ENCODE assay signal across 8 cellular contexts in the genomic region with DNA sequence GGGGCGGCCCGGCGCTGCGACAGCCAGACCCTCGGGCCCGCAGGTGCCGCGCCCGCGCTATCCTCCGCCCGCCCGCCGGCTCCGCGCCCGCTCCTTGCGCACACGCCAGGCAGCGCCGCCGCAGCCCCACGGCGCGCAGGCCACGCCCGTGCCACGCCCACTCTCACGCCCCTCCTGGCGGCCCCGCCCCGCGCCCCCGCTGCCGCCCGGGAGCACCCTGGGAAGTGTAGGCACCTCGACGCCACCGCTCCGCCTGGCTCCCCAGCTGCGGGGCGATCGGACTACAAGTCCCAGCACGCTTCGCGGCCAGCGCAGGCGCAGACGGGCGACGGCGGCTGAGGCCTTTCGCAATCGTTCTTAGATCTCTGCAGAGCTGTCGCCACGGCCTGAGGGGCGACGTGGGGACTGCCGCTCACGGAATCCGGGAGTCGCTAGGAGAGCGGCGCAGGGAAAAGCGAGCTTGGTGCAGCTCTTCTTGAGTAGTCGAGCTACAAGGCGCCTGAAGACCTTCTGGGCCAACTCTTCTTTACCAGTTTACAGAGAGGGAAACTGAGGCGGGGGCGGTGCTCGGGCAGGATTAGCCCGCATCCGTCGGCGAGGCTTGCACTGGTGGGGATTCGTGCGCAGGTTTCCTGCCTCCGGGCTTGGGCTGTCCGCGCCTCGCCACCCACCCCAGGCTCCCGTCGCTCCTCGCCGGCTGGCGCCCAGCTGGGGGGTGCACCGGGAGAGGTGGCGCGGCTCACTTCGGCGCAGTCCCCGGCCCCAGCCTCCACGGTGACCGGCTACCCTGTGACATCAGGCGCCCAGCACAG. TPM values are rescaled to one million over a fixed set of nuclear protein-coding genes. Genes with fewer than 3 reads are reported as not detected.
DNase-seq lines count a peak whose midpoint lies in the region; ATAC-seq and TF ChIP-seq lines count a peak whose summit lies in the region.

A gene (minus strand): TSS at position 104 of the 812 bp plus-strand sequence. CDS start 124 bp downstream, outside the sequence.

- no peaks in the 10 kb centered on the region for H3K36me3 Mint-ChIP-seq in activated CD4-positive, alpha-beta T cell treated with anti-CD3 and anti-CD28 coated beads, Interleukin-2, amount 10 ng/mL, durations not matched to agents 24 days and 14 days (ENCODE audit: low read depth)

- no peak for TF ChIP-seq CTCF in BJ (IDR thresholded peaks at IDR 0.05; ENCODE audit: insufficient read depth, low read depth, low read length)

- H3K4me3 ChIP-seq in BJ (ENCODE audit: low read depth, low read length): peak within 1 kb of the TSS; percentile 89

- ATAC-seq in GM19324 (IDR thresholded peaks at IDR 0.05; ENCODE audit: low FRiP score, unreplicated experiment) (peak; percentile 97), HG03460 (IDR thresholded peaks at IDR 0.05; ENCODE audit: unreplicated experiment) (peak; percentile 97)

- POLR2A ChIA-PET in BJ (lab: Charles Lee): no interaction called here

- H3K27me3 Mint-ChIP-seq in activated CD4-positive, alpha-beta T cell treated with anti-CD3 and anti-CD28 coated beads, Interleukin-2, amount 10 ng/mL, durations not matched to agents 24 days and 14 days: peaks cover 27% of the 10 kb centered on the region

- intact Hi-C loops in activated CD4-positive, alpha-beta T cell treated with anti-CD3 and anti-CD28 coated beads, Interleukin-2, amount 10 ng/mL, durations not matched to agents 24 days and 14 days (cut with micrococcal nuclease): loop anchor here (1.0 to 2.0 kb wide), 3 partner anchors 40 to 282 kb away; a partner anchor contains a TSS

- CTCF ChIA-PET in BJ (lab: Yijun Ruan, JAX): interaction anchor here (0.5 to 2.2 kb wide), 3 partner anchors 13 to 355 kb away, joined by 3 to 11 read pairs (median 7); no protein-coding TSS in a partner anchor

- peak within 1 kb of the TSS; percentile 82 for H3K27ac Mint-ChIP-seq in activated CD4-positive, alpha-beta T cell treated with anti-CD3 and anti-CD28 coated beads, Interleukin-2, amount 10 ng/mL, durations not matched to agents 24 days and 14 days

- peaks cover 9% of the 10 kb centered on the region for H3K4me1 Mint-ChIP-seq in activated CD4-positive, alpha-beta T cell treated with anti-CD3 and anti-CD28 coated beads, Interleukin-2, amount 10 ng/mL, durations not matched to agents 24 days and 14 days

- H3K36me3 ChIP-seq in BJ (ENCODE audit: control insufficient read depth, insufficient read depth, low read length): no peaks in the 10 kb centered on the region

- no peaks in the 10 kb centered on the region for H3K9me3 Mint-ChIP-seq in activated CD4-positive, alpha-beta T cell treated with anti-CD3 and anti-CD28 coated beads, Interleukin-2, amount 10 ng/mL, durations not matched to agents 24 days and 14 days

- peak within 1 kb of the TSS; percentile 97 for H3K4me3 Mint-ChIP-seq in activated CD4-positive, alpha-beta T cell treated with anti-CD3 and anti-CD28 coated beads, Interleukin-2, amount 10 ng/mL, durations not matched to agents 24 days and 14 days

- peak; percentile 81 for DNase-seq in BJ (ENCODE audit: low read depth)
- DNase-seq in NCI-H524 treated with DMSO at 0.1 percent for 48 hours (lab: John Stamatoyannopoulos, UW): peak; percentile 71
- DNase-seq in activated CD4-positive, alpha-beta T cell treated with anti-CD3 and anti-CD28 coated beads, Interleukin-2, amount 10 ng/mL, durations not matched to agents 24 days and 14 days: peak; percentile 100
- DNase-seq in cortex of kidney (lab: John Stamatoyannopoulos, UW): peak; percentile 79
- DNase-seq in left kidney (ENCODE audit: low read depth, low spot score): peak; percentile 99
- peak; percentile 99 for DNase-seq in stimulated activated CD4-positive, alpha-beta T cell treated with anti-CD3 and anti-CD28 coated beads, Interleukin-1b, Interleukin-23, amount 100 ng/mL, for 48 hours

- peaks cover 6% of the 10 kb centered on the region; the same call in 1 of the 2 replicates for H3K27me3 ChIP-seq in BJ (ENCODE audit: control insufficient read depth, insufficient read depth, low read length)

RNA-seq across cellular contexts. Expression of the gene that starts here (rescaled TPM):
- polyA plus RNA-seq in BJ (2011; rRNA removed): 0.07 TPM in 1 of 2 replicates, not detected in the other
- not detected in 2 replicates for polyA minus RNA-seq in BJ (2011; rRNA and poly(A)+ RNA removed)
- total RNA-seq in activated CD4-positive, alpha-beta T cell treated with anti-CD3 and anti-CD28 coated beads, Interleukin-2, amount 10 ng/mL, durations not matched to agents 24 days and 14 days: 0.28 and 0.63 TPM in 2 replicates

Comparison
In these comparisons a context has a peak if more than half of its experiments do, and no peak if none do; other contexts are left out.
1. Peak in every context shown above with its lines: DNase-seq, ATAC-seq and H3K4me3 ChIP-seq.
2. Peak in DNase-seq and H3K4me3 ChIP-seq in BJ; RNA of the gene not detected or under 1 TPM.
3. Peak in DNase-seq in activated CD4-positive, alpha-beta T cell treated with anti-CD3 and anti-CD28 coated beads, Interleukin-2, amount 10 ng/mL, durations not matched to agents 24 days and 14 days; RNA of the gene not detected or under 1 TPM.